In the genomic region with DNA sequence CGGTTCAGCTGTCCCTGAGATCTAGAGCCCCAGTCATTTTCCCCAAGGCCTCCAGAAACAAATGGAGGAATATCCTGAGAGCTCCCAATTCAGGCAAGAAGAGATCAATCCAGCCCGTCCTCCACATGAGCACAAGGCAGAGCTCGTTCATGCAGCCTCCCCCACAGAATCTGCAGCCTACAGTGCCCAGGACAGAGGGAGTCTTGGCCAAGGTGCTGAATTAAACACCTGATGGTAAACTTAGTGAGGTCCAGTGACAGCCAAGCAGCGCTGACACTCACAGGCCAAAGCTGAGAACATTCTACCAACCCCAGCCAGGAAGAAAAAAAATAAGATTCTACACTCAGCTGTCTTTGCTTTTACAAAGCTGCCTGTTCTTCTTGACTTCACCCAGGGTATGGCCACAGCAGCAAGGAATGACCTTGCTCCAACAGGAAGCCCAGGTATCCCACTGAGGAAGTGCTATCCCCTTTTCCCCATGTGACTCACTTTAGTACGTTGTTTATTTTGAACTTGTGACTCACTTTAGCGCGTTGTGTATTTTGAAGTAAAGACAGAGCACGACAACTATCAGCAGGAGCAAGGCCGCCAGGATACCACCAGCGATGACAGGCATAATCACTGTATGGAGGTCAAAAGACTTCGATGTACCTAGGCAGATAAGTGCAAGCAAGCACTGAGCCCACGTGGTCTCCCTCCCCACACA, we compare ENCODE assay signal across 1 cellular context.
TF ChIP-seq lines count a peak whose summit lies in the region.

No MANE protein-coding gene starts in this region.

TF ChIP-seq in SK-N-SH treated with all-trans-retinoic acid at 6 μM for 48 hours, 23 proteins besides CTCF, POLR2A, EP300 and RAD21 (continued from another document):
- TF ChIP-seq, protein P1, sequence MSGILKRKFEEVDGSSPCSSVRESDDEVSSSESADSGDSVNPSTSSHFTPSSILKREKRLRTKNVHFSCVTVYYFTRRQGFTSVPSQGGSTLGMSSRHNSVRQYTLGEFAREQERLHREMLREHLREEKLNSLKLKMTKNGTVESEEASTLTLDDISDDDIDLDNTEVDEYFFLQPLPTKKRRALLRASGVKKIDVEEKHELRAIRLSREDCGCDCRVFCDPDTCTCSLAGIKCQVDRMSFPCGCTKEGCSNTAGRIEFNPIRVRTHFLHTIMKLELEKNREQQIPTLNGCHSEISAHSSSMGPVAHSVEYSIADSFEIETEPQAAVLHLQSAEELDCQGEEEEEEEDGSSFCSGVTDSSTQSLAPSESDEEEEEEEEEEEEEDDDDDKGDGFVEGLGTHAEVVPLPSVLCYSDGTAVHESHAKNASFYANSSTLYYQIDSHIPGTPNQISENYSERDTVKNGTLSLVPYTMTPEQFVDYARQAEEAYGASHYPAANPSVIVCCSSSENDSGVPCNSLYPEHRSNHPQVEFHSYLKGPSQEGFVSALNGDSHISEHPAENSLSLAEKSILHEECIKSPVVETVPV (CRISPR knock-in tag; IDR thresholded peaks at IDR 0.05), result no peak
